12 cellular contexts compared by ENCODE assay signal in genomic region chr1:115063238-115063901, GRCh38. TPM values are rescaled to one million over a fixed set of nuclear protein-coding genes. Genes with fewer than 3 reads are reported as not detected.
DNase-seq lines count a peak whose midpoint lies in the region; ATAC-seq and TF ChIP-seq lines count a peak whose summit lies in the region.
"Had no signal": no experiment of that assay in that cellular context is flagged by ENCODE, and none has a peak within 500 bp of the region (broad histone marks: within the 10 kb centered on the region; RNA-seq: fewer than 3 reads in every experiment).

No MANE protein-coding gene starts in this region.

- peak overlapping the region; percentile 33 for H3K4me3 ChIP-seq in Jurkat, Clone E6-1 (ENCODE audit: low read length)
- H3K4me3 ChIP-seq: MG63 had no signal

- peaks cover 16 to 57% (median 45%) of the 10 kb centered on the region in 4 donors for H3K4me1 Mint-ChIP-seq in naive thymus-derived CD8-positive, alpha-beta T cell

- H3K36me3 Mint-ChIP-seq in naive thymus-derived CD8-positive, alpha-beta T cell, result no peaks in the 10 kb centered on the region

- TF ChIP-seq POLR2A in GM18505 (IDR thresholded peaks at IDR 0.05; ENCODE audit: borderline replicate concordance, extremely low read depth, insufficient read depth, insufficient read length), result no peak

- POLR2A ChIA-PET in naive thymus-derived CD8-positive, alpha-beta T cell (lab: Charles Lee), result interaction anchor here (1.0 to 2.6 kb wide), 4 partner anchors 35 to 306 kb away, joined by 4 to 12 read pairs (median 6); no protein-coding TSS in a partner anchor

- H3K4me3 Mint-ChIP-seq in naive thymus-derived CD8-positive, alpha-beta T cell, result peak overlapping the region; percentile 46 to 88 (median 76)

- peak; percentile 34 for ATAC-seq in GM18505 (IDR thresholded peaks at IDR 0.05; ENCODE audit: unreplicated experiment)
- peak; percentile 65 to 72 for ATAC-seq in naive thymus-derived CD8-positive, alpha-beta T cell

- H3K27ac Mint-ChIP-seq in naive thymus-derived CD8-positive, alpha-beta T cell, result peak overlapping the region; percentile 89 to 100 (median 98)

- DNase-seq in Jurkat, Clone E6-1 (ENCODE audit: low read depth, low spot score), result peak; percentile 88
- DNase-seq in activated effector memory CD4-positive, alpha-beta T cell treated with Interleukin-2 at 50 U/mL for 16 hours, result peak; percentile 15
- DNase-seq in naive thymus-derived CD8-positive, alpha-beta T cell, result peak in 9 of 10 donors; percentile 8 to 85 (median 61)
- DNase-seq in mucosa of gallbladder (ENCODE audit: low spot score) (no peak), COLO829 (ENCODE audit: low spot score) (no peak), midbrain (lab: John Stamatoyannopoulos, UW) (no peak), DMS114 treated with DMSO at 0.1 percent for 48 hours (lab: John Stamatoyannopoulos, UW; ENCODE audit: unreplicated experiment) (no peak)
- DNase-seq: H7, SHP77 had no signal

- peaks cover 0 to 4% (median 0%) of the 10 kb centered on the region in 9 donors for H3K9me3 Mint-ChIP-seq in naive thymus-derived CD8-positive, alpha-beta T cell

- no peaks in the 10 kb centered on the region for H3K27me3 Mint-ChIP-seq in naive thymus-derived CD8-positive, alpha-beta T cell

RNA-seq across cellular contexts. Expression of gene TSPAN2, which starts 25.9 kb away (rescaled TPM):
- polyA plus RNA-seq in Jurkat, Clone E6-1 (2012; ENCODE audit: insufficient read depth, insufficient read length), result 39.9 TPM
- total RNA-seq in naive thymus-derived CD8-positive, alpha-beta T cell, result under 1 TPM; 0.68 to 0.77 TPM
- 10 to 100 TPM in 1 of 3 donors, 1 to 10 TPM in 1, under 1 TPM in 1; 0.92 to 16.3 (median 3.2) TPM for polyA plus RNA-seq in naive thymus-derived CD8-positive, alpha-beta T cell
- 12.1 TPM for total RNA-seq in mucosa of gallbladder

RNA-seq across cellular contexts. Expression of gene TSHB, which starts 33.7 kb away (rescaled TPM):
- not detected for polyA plus RNA-seq in Jurkat, Clone E6-1 (2012; ENCODE audit: insufficient read depth, insufficient read length)
- total RNA-seq in naive thymus-derived CD8-positive, alpha-beta T cell, result not detected
- not detected for polyA plus RNA-seq in naive thymus-derived CD8-positive, alpha-beta T cell
- total RNA-seq in mucosa of gallbladder, result not detected
- total RNA-seq: H7, right cardiac atrium had no signal
- polyA plus RNA-seq: right cardiac atrium had no signal

Comparison
In these comparisons a context has a peak if more than half of its experiments do, and no peak if none do; other contexts are left out.
1. DNase-seq: peak in Jurkat, Clone E6-1 (single experiment), activated effector memory CD4-positive, alpha-beta T cell treated with Interleukin-2 at 50 U/mL for 16 hours (single experiment) and naive thymus-derived CD8-positive, alpha-beta T cell (9 of 10); none in mucosa of gallbladder (single experiment), COLO829 (single experiment), midbrain (single experiment) and DMS114 treated with DMSO at 0.1 percent for 48 hours (single experiment).